28 cellular contexts compared by ENCODE assay signal in genomic region chr10:12884851-12885250, GRCh38.
"Had no signal": no experiment of that assay in that cellular context is flagged by ENCODE, and none has a peak within 500 bp of the region (broad histone marks: within the 10 kb centered on the region; RNA-seq: fewer than 3 reads in every experiment).

No MANE protein-coding gene starts in this region.

- H3K4me3 ChIP-seq: neural progenitor cell, ovary, psoas muscle, skin epidermis, stomach, thoracic aorta, thyroid gland, transverse colon, upper lobe of right lung, uterus had no signal

- H3K4me3 Mint-ChIP-seq: naive thymus-derived CD4-positive, alpha-beta T cell; natural killer cell; nephron; neural progenitor cell; stimulated activated effector memory CD8-positive, alpha-beta T cell treated with anti-CD3 and anti-CD28 coated beads, Interleukin-12 subunit alpha, Interleukin-12 subunit beta, amount 100 ng/mL, for 72 hours; stimulated activated naive B cell treated with anti-CD40 and anti-IgM and Interleukin-4, amounts not matched to agents 10 μg/mL and 1 μg/mL and 100 μg/mL, for 72 hours; stimulated activated naive CD8-positive, alpha-beta T cell treated with anti-CD3 and anti-CD28 coated beads, Interleukin-15, Interleukin-2, amounts not matched to agents 100 ng/mL and 50 ng/mL, for 24 hours; type B pancreatic cell had no signal

- H3K36me3 Mint-ChIP-seq: natural killer cell; neural progenitor cell; stimulated activated effector memory CD8-positive, alpha-beta T cell treated with anti-CD3 and anti-CD28 coated beads, Interleukin-12 subunit alpha, Interleukin-12 subunit beta, amount 100 ng/mL, for 72 hours; stimulated activated naive B cell treated with anti-CD40 and anti-IgM and Interleukin-4, amounts not matched to agents 10 μg/mL and 1 μg/mL and 100 μg/mL, for 72 hours had no signal

- H3K36me3 ChIP-seq: neural progenitor cell, ovary, stomach, thoracic aorta, thyroid gland, transverse colon, upper lobe of right lung, uterus had no signal

- H3K4me1 ChIP-seq: neural progenitor cell, parathyroid adenoma, psoas muscle, thyroid gland, transverse colon, upper lobe of right lung, uterus had no signal

- H3K9me3 Mint-ChIP-seq: natural killer cell; stimulated activated naive CD8-positive, alpha-beta T cell treated with anti-CD3 and anti-CD28 coated beads, Interleukin-15, Interleukin-2, amounts not matched to agents 100 ng/mL and 50 ng/mL, for 24 hours had no signal

- H3K9me3 ChIP-seq: ovary, psoas muscle, stomach, thoracic aorta, thyroid gland, transverse colon, upper lobe of right lung, uterus had no signal

- H3K27ac ChIP-seq: neural progenitor cell, ovary, parathyroid adenoma, psoas muscle, skin epidermis, stomach, thoracic aorta, thyroid gland, transverse colon, upper lobe of right lung, uterus had no signal

- H3K4me2 ChIP-seq: neural progenitor cell had no signal

- H3K27me3 ChIP-seq: neural progenitor cell, ovary, stomach, thyroid gland, transverse colon, uterus had no signal

- ATAC-seq: naive thymus-derived CD4-positive, alpha-beta T cell; natural killer cell; psoas muscle; right cardiac atrium; sciatic nerve; stimulated activated effector memory CD8-positive, alpha-beta T cell treated with anti-CD3 and anti-CD28 coated beads, Interleukin-12 subunit alpha, Interleukin-12 subunit beta, amount 100 ng/mL, for 72 hours; stimulated activated naive B cell treated with anti-CD40 and anti-IgM and Interleukin-4, amounts not matched to agents 10 μg/mL and 1 μg/mL and 100 μg/mL, for 72 hours; upper lobe of right lung had no signal

- H3K27ac Mint-ChIP-seq: naive thymus-derived CD4-positive, alpha-beta T cell; natural killer cell; neural progenitor cell; progenitor cell of endocrine pancreas; stimulated activated effector memory CD8-positive, alpha-beta T cell treated with anti-CD3 and anti-CD28 coated beads, Interleukin-12 subunit alpha, Interleukin-12 subunit beta, amount 100 ng/mL, for 72 hours; stimulated activated naive B cell treated with anti-CD40 and anti-IgM and Interleukin-4, amounts not matched to agents 10 μg/mL and 1 μg/mL and 100 μg/mL, for 72 hours; stimulated activated naive CD8-positive, alpha-beta T cell treated with anti-CD3 and anti-CD28 coated beads, Interleukin-15, Interleukin-2, amounts not matched to agents 100 ng/mL and 50 ng/mL, for 24 hours; type B pancreatic cell had no signal

- DNase-seq: naive thymus-derived CD4-positive, alpha-beta T cell; natural killer cell; occipital lobe; ovary; posterior cingulate gyrus; psoas muscle; right cardiac atrium; stimulated activated CD4-positive, alpha-beta T cell treated with anti-CD3 and anti-CD28 coated beads, Interleukin-15, amount 100 ng/mL, for 24 hours; stimulated activated CD4-positive, alpha-beta T cell treated with anti-CD3 and anti-CD28 coated beads, Interleukin-2, amount 100 ng/mL, for 24 hours; stimulated activated CD4-positive, alpha-beta T cell treated with anti-CD3 and anti-CD28 coated beads, Interleukin-2, amount 100 ng/mL, for 48 hours; stimulated activated CD4-positive, alpha-beta T cell treated with anti-CD3 and anti-CD28 coated beads, Interleukin-4, amount 100 ng/mL, for 24 hours; stimulated activated naive B cell treated with anti-CD40 and anti-IgM and Interleukin-4, amounts not matched to agents 10 μg/mL and 1 μg/mL and 100 μg/mL, for 72 hours; stimulated activated naive CD4-positive, alpha-beta T cell treated with Interleukin-2 at 50 U/mL for 16 hours; stomach; thyroid gland; transverse colon; upper lobe of right lung; uterus had no signal

- H3K4me1 Mint-ChIP-seq: natural killer cell; neural progenitor cell; stimulated activated effector memory CD8-positive, alpha-beta T cell treated with anti-CD3 and anti-CD28 coated beads, Interleukin-12 subunit alpha, Interleukin-12 subunit beta, amount 100 ng/mL, for 72 hours had no signal
